Comparison of ENCODE assay signal across 1 cellular context in the genomic region with DNA sequence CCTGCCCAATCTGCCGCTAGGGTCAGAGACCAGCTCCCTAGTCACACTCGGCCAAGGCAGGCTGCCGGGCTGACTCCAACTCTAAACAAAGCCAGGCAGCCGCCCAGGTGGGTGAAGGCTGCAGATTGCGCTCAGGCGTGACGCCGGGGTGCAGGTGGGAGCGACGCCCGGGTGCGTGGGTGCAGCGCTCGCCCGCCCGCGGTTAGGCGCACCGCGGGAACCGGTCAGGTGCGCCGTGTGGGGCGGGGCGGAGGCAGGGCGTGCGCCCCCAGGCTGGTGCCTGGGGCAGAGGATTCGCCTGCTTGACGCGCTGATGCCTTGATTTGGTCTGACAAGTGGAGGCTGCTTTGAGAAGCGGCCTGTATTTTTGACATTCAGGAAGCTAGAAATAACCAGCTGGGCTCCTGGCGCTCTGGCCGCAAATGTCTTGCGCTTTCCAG.
TF ChIP-seq lines count a peak whose summit lies in the region.

No MANE protein-coding gene starts in this region.

TF ChIP-seq in WTC11, 78 proteins besides CTCF, POLR2A, EP300 and RAD21 (continued from another document):
- TF ChIP-seq ATF2 (CRISPR knock-in tag; IDR thresholded peaks at IDR 0.05; ENCODE audit: borderline replicate concordance, low read depth): no peak
TF ChIP-seq in WTC11: peak in this region for 14.
